Comparison of ENCODE assay signal across 10 cellular contexts in genomic region chr19:41399091-41399490, GRCh38. TPM values are rescaled to one million over a fixed set of nuclear protein-coding genes. Genes with fewer than 3 reads are reported as not detected.
DNase-seq lines count a peak whose midpoint lies in the region; ATAC-seq and TF ChIP-seq lines count a peak whose summit lies in the region.
"Had no signal": no experiment of that assay in that cellular context is flagged by ENCODE, and none has a peak within 500 bp of the region (broad histone marks: within the 10 kb centered on the region; RNA-seq: fewer than 3 reads in every experiment).

No MANE protein-coding gene starts in this region.

- CTCF ChIA-PET in HEK293 (lab: Yijun Ruan, JAX), result interaction anchor here (0.6 to 1.6 kb wide), 6 partner anchors 9 to 243 kb away, joined by 3 to 9 read pairs (median 4); no protein-coding TSS in a partner anchor

- DNase-seq in ascending aorta (ENCODE audit: low spot score in 2 of 2) (no peak), AG08396 (ENCODE audit: low spot score) (no peak), cortex of kidney (lab: John Stamatoyannopoulos, UW) (no peak)
- DNase-seq: central memory CD4-positive, alpha-beta T cell; T-helper 9 cell had no signal

- no peaks in the 10 kb centered on the region for H3K36me3 ChIP-seq in ACC112 (ENCODE audit: insufficient read depth, low read length)
- H3K36me3 ChIP-seq in HEK293 (ENCODE audit: control insufficient read depth in 2 of 2, insufficient read depth in 1 of 2, low read length in 2 of 2), result peaks cover 0 to 3% of the 10 kb centered on the region in 2 experiments; a peak in 1 of 3 replicates
- peaks cover 0 to 2% of the 10 kb centered on the region in 2 donors for H3K36me3 ChIP-seq in ascending aorta
- no peaks in the 10 kb centered on the region for H3K36me3 ChIP-seq in mucosa of rectum (ENCODE audit: control insufficient read depth in 2 of 2, insufficient read depth in 2 of 2, low read length in 2 of 2)

- no peaks in the 10 kb centered on the region for H3K9me3 ChIP-seq in HEK293 (ENCODE audit: control insufficient read depth, insufficient read depth, low read depth, low read length)
- H3K9me3 ChIP-seq in ascending aorta, result no peaks in the 10 kb centered on the region
- no peaks in the 10 kb centered on the region for H3K9me3 ChIP-seq in mucosa of rectum (ENCODE audit: control insufficient read depth in 2 of 2, low read length in 2 of 2)

- peak overlapping the region in 1 of 2 donors; percentile 32 for H3K9ac ChIP-seq in mucosa of rectum (ENCODE audit: low read depth in 1 of 2, low read length in 2 of 2)

- peaks cover 12% of the 10 kb centered on the region for H3K79me2 ChIP-seq in ACC112 (ENCODE audit: control insufficient read depth, insufficient read depth, low read length, unreplicated experiment)

- H3K4me3 ChIP-seq in ACC112 (ENCODE audit: low read depth, low read length), result peak overlapping the region; percentile 99
- no peak overlapping the region for H3K4me3 ChIP-seq in HEK293 (ENCODE audit: low read depth, low read length)
- H3K4me3 ChIP-seq in ascending aorta, result peak overlapping the region; percentile 72 to 95
- H3K4me3 ChIP-seq in mucosa of rectum (ENCODE audit: low read length in 2 of 2), result peak overlapping the region; percentile 97 to 100

- ATAC-seq in GM18907 (IDR thresholded peaks at IDR 0.05; ENCODE audit: unreplicated experiment) (no peak), HG02885 (IDR thresholded peaks at IDR 0.05; ENCODE audit: poor library complexity, unreplicated experiment) (no peak)

- H3K4me1 ChIP-seq in ACC112 (ENCODE audit: control insufficient read depth, insufficient read depth, low read length, unreplicated experiment), result peaks cover 6% of the 10 kb centered on the region
- peaks cover 11% of the 10 kb centered on the region; the same call in 1 of the 2 replicates for H3K4me1 ChIP-seq in HEK293 (ENCODE audit: control insufficient read depth, insufficient read depth, low read length)
- H3K4me1 ChIP-seq in ascending aorta, result peaks cover 7 to 9% of the 10 kb centered on the region in 2 donors
- peaks cover 12 to 13% of the 10 kb centered on the region in 2 donors for H3K4me1 ChIP-seq in mucosa of rectum (ENCODE audit: control insufficient read depth in 2 of 2, insufficient read depth in 2 of 2, low read length in 2 of 2)

- TF ChIP-seq CTCF in HEK293 (tag by site-specific recombination; IDR thresholded peaks at IDR 0.05) (no peak), ascending aorta (IDR thresholded peaks at IDR 0.05) (no peak)

- no peak overlapping the region for H2AFZ ChIP-seq in ACC112 (ENCODE audit: low read length, unreplicated experiment)

- intact Hi-C loops in ascending aorta (cut with DNase I), result no loop called here

- H3K27ac ChIP-seq in ACC112 (ENCODE audit: low read depth, low read length), result no peak overlapping the region
- no peak overlapping the region for H3K27ac ChIP-seq in HEK293 (ENCODE audit: extremely low read depth, low read depth, low read length)
- H3K27ac ChIP-seq in ascending aorta, result no peak overlapping the region
- no peak overlapping the region for H3K27ac ChIP-seq in mucosa of rectum (ENCODE audit: low read depth in 2 of 2, low read length in 2 of 2)

- POLR2A ChIA-PET in HEK293 (lab: Yijun Ruan, JAX), result interaction anchor here (0.7 to 1.9 kb wide), 4 partner anchors 9 to 66 kb away, joined by 3 to 8 read pairs (median 7); partner anchors contain the start of genes B9D2 and DMAC2

- H3K27me3 ChIP-seq in ACC112 (ENCODE audit: insufficient read depth, low read length), result no peaks in the 10 kb centered on the region
- H3K27me3 ChIP-seq in ascending aorta, result no peaks in the 10 kb centered on the region
- H3K27me3 ChIP-seq in mucosa of rectum (ENCODE audit: control insufficient read depth in 2 of 2, insufficient read depth in 2 of 2, low read length in 2 of 2), result no peaks in the 10 kb centered on the region

TF ChIP-seq in HEK293, 187 proteins besides CTCF, POLR2A, EP300 and RAD21:
- TF ChIP-seq PRDM4 (tag by site-specific recombination; IDR thresholded peaks at IDR 0.05) (peak; percentile 66), ZNF623 (tag by site-specific recombination; IDR thresholded peaks at IDR 0.05) (no peak), ZNF362 (tag by site-specific recombination; IDR thresholded peaks at IDR 0.05) (peak; percentile 59; the same call in 1 of the 2 replicates), ZNF747 (tag by site-specific recombination; IDR thresholded peaks at IDR 0.05) (no peak)
TF ChIP-seq in HEK293: peak in this region for 2.

RNA-seq across cellular contexts. Expression of gene BCKDHA, which starts 1.5 kb away (rescaled TPM):
- total RNA-seq in ascending aorta, result 28.5 TPM

RNA-seq across cellular contexts. Expression of gene EXOSC5, which starts 1.9 kb away (rescaled TPM):
- total RNA-seq in ascending aorta, result 30.3 TPM

RNA-seq across cellular contexts. Expression of gene TMEM91, which starts 22.8 kb away (rescaled TPM):
- total RNA-seq in ascending aorta, result 14.2 TPM

RNA-seq across cellular contexts. Expression of gene B3GNT8, which starts 28.1 kb away (rescaled TPM):
- total RNA-seq in ascending aorta, result 3.7 TPM

RNA-seq across cellular contexts. Expression of gene B9D2, which starts 35.1 kb away (rescaled TPM):
- total RNA-seq in ascending aorta, result 17.5 TPM
